Comparison of ENCODE assay signal across 27 cellular contexts in genomic region chr5:159048298-159048697, GRCh38. TPM values are rescaled to one million over a fixed set of nuclear protein-coding genes. Genes with fewer than 3 reads are reported as not detected.
DNase-seq lines count a peak whose midpoint lies in the region; ATAC-seq, FAIRE-seq and TF ChIP-seq lines count a peak whose summit lies in the region.
"Had no signal": no experiment of that assay in that cellular context is flagged by ENCODE, and none has a peak within 500 bp of the region (broad histone marks: within the 10 kb centered on the region; RNA-seq: fewer than 3 reads in every experiment).

No MANE protein-coding gene starts in this region.

- H2BK20ac ChIP-seq in IMR-90 (ENCODE audit: low read depth, low read length), result no peak overlapping the region

- H3K79me2 ChIP-seq in K562 (ENCODE audit: control insufficient read depth, insufficient read depth, low read length), result no peaks in the 10 kb centered on the region

- H2AFZ ChIP-seq in IMR-90 (replicated peaks; ENCODE audit: low read length, poor library complexity) (no peak overlapping the region), K562 (ENCODE audit: low read depth, low read length) (no peak overlapping the region)
- H2AFZ ChIP-seq: GM23248 had no signal

- H3K9me3 ChIP-seq in IMR-90 (ENCODE audit: control insufficient read depth, insufficient read depth, low read length) (no peaks in the 10 kb centered on the region), K562 (replicated peaks; ENCODE audit: control insufficient read depth, insufficient read depth, low read depth, low read length) (no peaks in the 10 kb centered on the region)
- H3K9me3 ChIP-seq: Caco-2, esophagus squamous epithelium, spleen, upper lobe of right lung had no signal

- BruUV-seq in IMR-90 (replicated peaks; lab: Mats Ljungman, UMichigan), result no TSS peak
- no TSS peak for BruUV-seq in K562 (replicated peaks; lab: Mats Ljungman, UMichigan)

- H3K9ac ChIP-seq in IMR-90 (ENCODE audit: low read depth, low read length) (no peak overlapping the region), K562 (ENCODE audit: insufficient read depth in 1 of 2, low read depth in 2 of 2, low read length in 2 of 2) (no peak overlapping the region)

- H3K4me3 ChIP-seq in IMR-90 (ENCODE audit: insufficient read depth, low read depth, low read length) (no peak overlapping the region), K562 (no peak overlapping the region)
- H3K4me3 ChIP-seq: esophagus squamous epithelium, GM23248, spleen, stomach, upper lobe of right lung had no signal

- H3K4me2 ChIP-seq in IMR-90 (ENCODE audit: low read depth, low read length) (no peak overlapping the region), K562 (ENCODE audit: insufficient read depth, low read length) (no peak overlapping the region)

- H3K4me1 Mint-ChIP-seq in stimulated activated memory B cell treated with anti-CD40 and anti-IgM and Interleukin-4, amounts not matched to agents 10 μg/mL and 1 μg/mL and 100 μg/mL, for 72 hours, result peaks cover 88% of the 10 kb centered on the region
- H3K4me1 Mint-ChIP-seq: activated CD4-positive, alpha-beta memory T cell treated with anti-CD3 and anti-CD28 coated beads, Interleukin-2, amount 10 ng/mL, durations not matched to agents 7 days and 5 days had no signal

- no peak for TF ChIP-seq CTCF in IMR-90 (conservative IDR thresholded peaks at IDR 0.05; ENCODE audit: low read depth, low read length)
- 0 out of 6 replicates have a peak, but pooled peaks of 1 of the 3 experiments have one; percentile 3 for TF ChIP-seq CTCF in K562 (IDR thresholded peaks at IDR 0.05 in 2 of 3, conservative IDR thresholded peaks at IDR 0.05 in 1 of 3; ENCODE audit: insufficient read depth in 2 of 3, low read depth in 1 of 3, low read length in 3 of 3)

- intact Hi-C loops in IMR-90 (cut with micrococcal nuclease), result no loop called here
- intact Hi-C loops in K562 (cut with micrococcal nuclease), result no loop called here

- H3K4me3 Mint-ChIP-seq in stimulated activated memory B cell treated with anti-CD40 and anti-IgM and Interleukin-4, amounts not matched to agents 10 μg/mL and 1 μg/mL and 100 μg/mL, for 72 hours, result no peak overlapping the region
- H3K4me3 Mint-ChIP-seq: activated CD4-positive, alpha-beta memory T cell treated with anti-CD3 and anti-CD28 coated beads, Interleukin-2, amount 10 ng/mL, durations not matched to agents 7 days and 5 days had no signal

- H2AK9ac ChIP-seq in IMR-90 (replicated peaks; ENCODE audit: low read depth, low read length, poor library complexity), result no peak overlapping the region

- no peak for ATAC-seq in IMR-90 (ENCODE audit: low read depth)
- ATAC-seq in K562, result peak; percentile 45; the same call in 1 of the 3 replicates
- no peak for ATAC-seq in stimulated activated memory B cell treated with anti-CD40 and anti-IgM and Interleukin-4, amounts not matched to agents 10 μg/mL and 1 μg/mL and 100 μg/mL, for 72 hours
- ATAC-seq: SK-N-SH treated with all-trans-retinoic acid at 6 μM for 48 hours, upper lobe of right lung had no signal

- no peak overlapping the region for H4K5ac ChIP-seq in IMR-90 (ENCODE audit: low read depth, low read length)

- in situ Hi-C loops in IMR-90 (cut with MboI; ENCODE audit: low sequenced_read_pairs) (no loop called here), K562 (cut with MboI) (no loop called here)

- H3K9me1 ChIP-seq in IMR-90 (ENCODE audit: insufficient read depth, low read length), result no peaks in the 10 kb centered on the region
- H3K9me1 ChIP-seq in K562 (ENCODE audit: control insufficient read depth, insufficient read depth, low read length), result no peaks in the 10 kb centered on the region

- 100% methylated on average over 1 of the region's 2 CpGs; no CpG with 5 or more reads in 1 of the 2 experiments for WGBS in IMR-90 (ENCODE audit: extremely low coverage in 2 of 2, insufficient read length in 1 of 2), 2 experiments
- WGBS in K562 (ENCODE audit: insufficient coverage, low coverage, missing lambda C conversion rate), result 0% methylated on average over 2 of the region's 2 CpGs

- H3K14ac ChIP-seq in IMR-90 (replicated peaks; ENCODE audit: low read depth, low read length), result no peak overlapping the region

- FAIRE-seq in K562 (lab: Jason Lieb, UNC), result no peak
- FAIRE-seq: colon had no signal

- no peaks in the 10 kb centered on the region for H4K20me1 ChIP-seq in IMR-90 (ENCODE audit: insufficient read depth, low read length)
- H4K20me1 ChIP-seq in K562 (replicated peaks; ENCODE audit: control insufficient read depth, insufficient read depth, low read length), result no peaks in the 10 kb centered on the region

- no peak overlapping the region for H2BK5ac ChIP-seq in IMR-90 (ENCODE audit: low read depth, low read length, poor library complexity, severe bottlenecking)

- peak; percentile 6 for DNase-seq in DMS53 (lab: John Stamatoyannopoulos, UW)
- no peak for DNase-seq in DMS53 treated with DMSO at 0.1 percent for 48 hours (lab: John Stamatoyannopoulos, UW; ENCODE audit: unreplicated experiment)
- DNase-seq in IMR-90, result no peak
- DNase-seq in K562 (ENCODE audit: extremely low read depth in 1 of 4, low spot score in 3 of 4), result no peak
- DNase-seq in NCI-H2227 (lab: John Stamatoyannopoulos, UW; ENCODE audit: unreplicated experiment), result no peak
- DNase-seq in NCI-H2107 (lab: John Stamatoyannopoulos, UW), result no peak
- no peak for DNase-seq in activated gamma-delta T cell (lab: John Stamatoyannopoulos, UW)
- DNase-seq: 8988T; activated CD4-positive, alpha-beta memory T cell treated with anti-CD3 and anti-CD28 coated beads, Interleukin-2, amount 10 ng/mL, durations not matched to agents 7 days and 5 days; activated CD4-positive, CD25-positive, alpha-beta regulatory T cell; activated effector memory CD4-positive, alpha-beta T cell treated with Interleukin-2 at 50 U/mL for 16 hours; Caco-2; effector memory CD4-positive, alpha-beta T cell; esophagus squamous epithelium; GM23248; MM.1S; NCI-H1436; NCI-H526; retina; spleen; stimulated activated CD4-positive, alpha-beta T cell treated with anti-CD3 and anti-CD28 coated beads, Interleukin-4, amount 100 ng/mL, for 24 hours; stomach; upper lobe of right lung had no signal

- CTCF ChIA-PET in IMR-90 (lab: Yijun Ruan, JAX), result interaction anchor here (0.9 kb wide), 1 partner anchor 13 kb away, joined by 3 read pairs; no protein-coding TSS in a partner anchor
- CTCF ChIA-PET in K562 (lab: Yijun Ruan, JAX; ENCODE audit: low intra/inter-chr PET ratio), result interaction anchor here (0.6 kb wide), 1 partner anchor 223 kb away, joined by 3 read pairs; no protein-coding TSS in a partner anchor

- no peak overlapping the region for H4K91ac ChIP-seq in IMR-90 (ENCODE audit: insufficient read depth, low read depth, low read length)

- H2AK5ac ChIP-seq in IMR-90 (ENCODE audit: low read depth, low read length), result no peak overlapping the region

- POLR2A ChIA-PET in IMR-90 (lab: Charles Lee; ENCODE audit: unreplicated experiment), result no interaction called here
- POLR2A ChIA-PET in K562 (lab: Yijun Ruan, JAX), result no interaction called here

- peak overlapping the region; percentile 98 for H3K27ac Mint-ChIP-seq in stimulated activated memory B cell treated with anti-CD40 and anti-IgM and Interleukin-4, amounts not matched to agents 10 μg/mL and 1 μg/mL and 100 μg/mL, for 72 hours
- H3K27ac Mint-ChIP-seq: activated CD4-positive, alpha-beta memory T cell treated with anti-CD3 and anti-CD28 coated beads, Interleukin-2, amount 10 ng/mL, durations not matched to agents 7 days and 5 days had no signal

- TF ChIP-seq POLR2A in IMR-90 (IDR thresholded peaks at IDR 0.05; ENCODE audit: low read depth, low read length) (no peak), K562 (conservative IDR thresholded peaks at IDR 0.05) (no peak)

- no peak for TF ChIP-seq EP300 in K562 (IDR thresholded peaks at IDR 0.05; ENCODE audit: low read length)

- H3K4me1 ChIP-seq in IMR-90 (ENCODE audit: control insufficient read depth, insufficient read depth, low read length) (peaks cover 4% of the 10 kb centered on the region), K562 (replicated peaks in 1 of 2; ENCODE audit: control insufficient read depth in 2 of 2, insufficient read depth in 2 of 2, low read length in 2 of 2) (no peaks in the 10 kb centered on the region)
- H3K4me1 ChIP-seq: Caco-2 had no signal

- H3K4ac ChIP-seq in IMR-90 (ENCODE audit: low read depth, low read length), result 0 out of 2 replicates have a peak overlapping the region, but pooled peaks have one; percentile 35

- H3K27ac ChIP-seq in IMR-90 (ENCODE audit: insufficient read depth, low read length) (no peak overlapping the region), K562 (ENCODE audit: extremely low read depth, low read depth, low read length) (no peak overlapping the region)
- H3K27ac ChIP-seq: GM23248, spleen, upper lobe of right lung had no signal

- no peaks in the 10 kb centered on the region for H3K27me3 Mint-ChIP-seq in stimulated activated memory B cell treated with anti-CD40 and anti-IgM and Interleukin-4, amounts not matched to agents 10 μg/mL and 1 μg/mL and 100 μg/mL, for 72 hours

- no peak overlapping the region for H3K56ac ChIP-seq in IMR-90 (ENCODE audit: extremely low read depth, insufficient read depth, low read length)

- H3K23ac ChIP-seq in IMR-90 (ENCODE audit: low read depth, low read length), result no peak overlapping the region

- no peaks in the 10 kb centered on the region for H3K9me3 Mint-ChIP-seq in stimulated activated memory B cell treated with anti-CD40 and anti-IgM and Interleukin-4, amounts not matched to agents 10 μg/mL and 1 μg/mL and 100 μg/mL, for 72 hours
- H3K9me3 Mint-ChIP-seq: activated CD4-positive, alpha-beta memory T cell treated with anti-CD3 and anti-CD28 coated beads, Interleukin-2, amount 10 ng/mL, durations not matched to agents 7 days and 5 days had no signal

- H3K79me1 ChIP-seq in IMR-90 (ENCODE audit: low read depth in 1 of 2, low read length in 2 of 2), result no peaks in the 10 kb centered on the region; a peak in 1 of 4 replicates

- H2BK120ac ChIP-seq in IMR-90 (ENCODE audit: low read depth, low read length), result peak overlapping the region; percentile 14; the same call in 1 of the 2 replicates

- H4K8ac ChIP-seq in IMR-90 (ENCODE audit: low read depth in 2 of 2, low read length in 2 of 2), result no peak overlapping the region

- H3K36me3 ChIP-seq in IMR-90 (ENCODE audit: control insufficient read depth, insufficient read depth, low read length) (no peaks in the 10 kb centered on the region), K562 (ENCODE audit: control insufficient read depth, insufficient read depth, low read length) (no peaks in the 10 kb centered on the region)
- H3K36me3 ChIP-seq: esophagus squamous epithelium, spleen, stomach, upper lobe of right lung had no signal

- TF ChIP-seq RAD21 in IMR-90 (IDR thresholded peaks at IDR 0.05; ENCODE audit: low read length) (no peak), K562 (CRISPR knock-in tag; conservative IDR thresholded peaks at IDR 0.05 in 1 of 2, IDR thresholded peaks at IDR 0.05 in 1 of 2) (no peak)

- H3K18ac ChIP-seq in IMR-90 (ENCODE audit: low read depth, low read length), result no peak overlapping the region

- H3K36me3 Mint-ChIP-seq in stimulated activated memory B cell treated with anti-CD40 and anti-IgM and Interleukin-4, amounts not matched to agents 10 μg/mL and 1 μg/mL and 100 μg/mL, for 72 hours, result peaks cover 18% of the 10 kb centered on the region

- no peaks in the 10 kb centered on the region for H3K27me3 ChIP-seq in IMR-90 (ENCODE audit: control insufficient read depth, insufficient read depth, low read length)
- peaks cover 12 to 18% of the 10 kb centered on the region in 2 experiments; a peak in 3 of 5 replicates for H3K27me3 ChIP-seq in K562 (ENCODE audit: control insufficient read depth in 2 of 2, insufficient read depth in 2 of 2, low read length in 2 of 2)

- H2BK15ac ChIP-seq in IMR-90 (ENCODE audit: low read depth, low read length), result no peak overlapping the region

- dilution Hi-C loops in IMR-90 (cut with HindIII; ENCODE audit: low sequenced_read_pairs, unreplicated experiment), result no loop called here

RNA-seq across cellular contexts. Expression of gene EBF1, which starts 51.4 kb away (rescaled TPM):
- total RNA-seq in IMR-90 (2012; rRNA removed) (0.56 and 0.90 TPM in 2 replicates), K562 (2014; rRNA removed) (0.16 and 0.36 TPM in 2 replicates), K562 (2014; rRNA removed; fragmentation: Illumina TruSeq; extraction: Trizol) (not detected in 2 replicates), K562 (2015; rRNA removed; fragmentation: Illumina TruSeq; extraction: Trizol) (not detected in 2 replicates), K562 (2021) (0.07 and 0.24 TPM in 2 replicates)
- polyA plus RNA-seq in IMR-90 (2012; rRNA removed) (0.89 and 1.1 TPM in 2 replicates), K562 (2011; rRNA removed) (0.07 TPM in 1 of 2 replicates, not detected in the other), K562 (2014; fragmentation: Illumina TruSeq; extraction: Trizol) (0.12 TPM in 1 of 2 replicates, not detected in the other), K562 (2014; fragmentation: Nextera tagmentation; extraction: Ambion mirVana) (under 1 TPM in 1 of 2 experiments, not detected in 1; 0.13 TPM), K562 (2014; rRNA removed) (0.42 TPM in 1 of 2 replicates, not detected in the other)
- polyA plus RNA-seq in IMR-90 (2012; cell fraction: cytosol; rRNA removed), result 0.29 and 0.69 TPM in 2 replicates
- 1.7 TPM in 2 replicates for polyA plus RNA-seq in IMR-90 (2012; cell fraction: nucleus; rRNA removed; ENCODE audit: low replicate concordance)
- total RNA-seq in K562 (2011; cell fraction: chromatin; rRNA removed; ENCODE audit: low replicate concordance), result 0.37 and 1.5 TPM in 2 replicates
- total RNA-seq in K562 (2011; cell fraction: nucleolus; rRNA removed), result 0.17 and 0.26 TPM in 2 replicates
- 0.38 and 0.44 TPM in 2 replicates for total RNA-seq in K562 (2011; cell fraction: nucleoplasm; rRNA removed)
- not detected in 2 replicates for polyA plus RNA-seq in K562 (2011; cell fraction: cytosol; rRNA removed)
- polyA plus RNA-seq in K562 (2011; cell fraction: nucleus; rRNA removed), result 0.23 TPM in 1 of 2 replicates, not detected in the other
- polyA plus RNA-seq in K562 (2012), result 0.03 TPM in 2 replicates
- not detected in 2 replicates for polyA minus RNA-seq in K562 (2011; rRNA and poly(A)+ RNA removed)
- not detected in 2 replicates for polyA minus RNA-seq in K562 (2011; cell fraction: cytosol; rRNA and poly(A)+ RNA removed)
- 0.27 and 1.2 TPM in 2 replicates for polyA minus RNA-seq in K562 (2011; cell fraction: nucleus; rRNA and poly(A)+ RNA removed)
- total RNA-seq: Caco-2, G401 had no signal
